23 cellular contexts compared by ENCODE assay signal in genomic region chrX:94065091-94065490, GRCh38.
"Had no signal": no experiment of that assay in that cellular context is flagged by ENCODE, and none has a peak within 500 bp of the region (broad histone marks: within the 10 kb centered on the region; RNA-seq: fewer than 3 reads in every experiment).

No MANE protein-coding gene starts in this region.

- DNase-seq: natural killer cell; pancreas; right cardiac atrium; right lobe of liver; sigmoid colon; small intestine; stimulated activated CD4-positive, alpha-beta T cell treated with anti-CD3 and anti-CD28 coated beads, Interleukin-15, amount 100 ng/mL, for 24 hours; stimulated activated CD4-positive, alpha-beta T cell treated with anti-CD3 and anti-CD28 coated beads, Interleukin-2, amount 100 ng/mL, for 24 hours; stimulated activated CD4-positive, alpha-beta T cell treated with anti-CD3 and anti-CD28 coated beads, Interleukin-2, amount 100 ng/mL, for 48 hours; stimulated activated CD4-positive, alpha-beta T cell treated with anti-CD3 and anti-CD28 coated beads, Interleukin-4, amount 100 ng/mL, for 24 hours; stimulated activated naive B cell treated with anti-CD40 and anti-IgM and Interleukin-4, amounts not matched to agents 10 μg/mL and 1 μg/mL and 100 μg/mL, for 72 hours; stimulated activated naive CD4-positive, alpha-beta T cell treated with Interleukin-2 at 50 U/mL for 16 hours; stomach; thyroid gland; upper lobe of left lung had no signal

- ATAC-seq: natural killer cell; pancreas; right cardiac atrium; right lobe of liver; stimulated activated effector memory CD8-positive, alpha-beta T cell treated with anti-CD3 and anti-CD28 coated beads, Interleukin-12 subunit alpha, Interleukin-12 subunit beta, amount 100 ng/mL, for 72 hours; stimulated activated naive B cell treated with anti-CD40 and anti-IgM and Interleukin-4, amounts not matched to agents 10 μg/mL and 1 μg/mL and 100 μg/mL, for 72 hours had no signal

- H3K36me3 ChIP-seq: neutrophil, pancreas, prostate gland, right lobe of liver, sigmoid colon, stomach, thoracic aorta, thyroid gland, tibial nerve, upper lobe of left lung, vagina had no signal

- H3K27me3 ChIP-seq: neutrophil, pancreas, sigmoid colon, stomach, thyroid gland, upper lobe of left lung, vagina had no signal

- H3K36me3 Mint-ChIP-seq: natural killer cell; stimulated activated effector memory CD8-positive, alpha-beta T cell treated with anti-CD3 and anti-CD28 coated beads, Interleukin-12 subunit alpha, Interleukin-12 subunit beta, amount 100 ng/mL, for 72 hours; stimulated activated naive B cell treated with anti-CD40 and anti-IgM and Interleukin-4, amounts not matched to agents 10 μg/mL and 1 μg/mL and 100 μg/mL, for 72 hours had no signal

- H3K27ac Mint-ChIP-seq: natural killer cell; stimulated activated effector memory CD8-positive, alpha-beta T cell treated with anti-CD3 and anti-CD28 coated beads, Interleukin-12 subunit alpha, Interleukin-12 subunit beta, amount 100 ng/mL, for 72 hours; stimulated activated naive B cell treated with anti-CD40 and anti-IgM and Interleukin-4, amounts not matched to agents 10 μg/mL and 1 μg/mL and 100 μg/mL, for 72 hours; stimulated activated naive CD8-positive, alpha-beta T cell treated with anti-CD3 and anti-CD28 coated beads, Interleukin-15, Interleukin-2, amounts not matched to agents 100 ng/mL and 50 ng/mL, for 24 hours had no signal

- H3K9me3 ChIP-seq: neutrophil, pancreas, prostate gland, right lobe of liver, sigmoid colon, stomach, thoracic aorta, thyroid gland, tibial nerve, upper lobe of left lung, vagina had no signal

- H3K27ac ChIP-seq: neutrophil, pancreas, prostate gland, right lobe of liver, sigmoid colon, stomach, thoracic aorta, tibial nerve, upper lobe of left lung, vagina had no signal

- H3K4me1 Mint-ChIP-seq: natural killer cell; nephron; stimulated activated effector memory CD8-positive, alpha-beta T cell treated with anti-CD3 and anti-CD28 coated beads, Interleukin-12 subunit alpha, Interleukin-12 subunit beta, amount 100 ng/mL, for 72 hours; stimulated activated naive B cell treated with anti-CD40 and anti-IgM and Interleukin-4, amounts not matched to agents 10 μg/mL and 1 μg/mL and 100 μg/mL, for 72 hours had no signal

- H3K4me3 Mint-ChIP-seq: natural killer cell; nephron; stimulated activated effector memory CD8-positive, alpha-beta T cell treated with anti-CD3 and anti-CD28 coated beads, Interleukin-12 subunit alpha, Interleukin-12 subunit beta, amount 100 ng/mL, for 72 hours; stimulated activated naive B cell treated with anti-CD40 and anti-IgM and Interleukin-4, amounts not matched to agents 10 μg/mL and 1 μg/mL and 100 μg/mL, for 72 hours; stimulated activated naive CD8-positive, alpha-beta T cell treated with anti-CD3 and anti-CD28 coated beads, Interleukin-15, Interleukin-2, amounts not matched to agents 100 ng/mL and 50 ng/mL, for 24 hours had no signal

- H3K27me3 Mint-ChIP-seq: stimulated activated naive B cell treated with anti-CD40 and anti-IgM and Interleukin-4, amounts not matched to agents 10 μg/mL and 1 μg/mL and 100 μg/mL, for 72 hours; stimulated activated naive CD8-positive, alpha-beta T cell treated with anti-CD3 and anti-CD28 coated beads, Interleukin-15, Interleukin-2, amounts not matched to agents 100 ng/mL and 50 ng/mL, for 24 hours had no signal

- H3K4me1 ChIP-seq: pancreas, prostate gland, right lobe of liver, sigmoid colon, stomach, tibial nerve, upper lobe of left lung, vagina had no signal

- H3K4me3 ChIP-seq: pancreas, prostate gland, right lobe of liver, sigmoid colon, stomach, thoracic aorta, thyroid gland, tibial nerve, upper lobe of left lung, vagina had no signal
